ENCODE assay signal across 27 cellular contexts in genomic region chr14:76539130-76539529, GRCh38.
"Had no signal": no experiment of that assay in that cellular context is flagged by ENCODE, and none has a peak within 500 bp of the region (broad histone marks: within the 10 kb centered on the region; RNA-seq: fewer than 3 reads in every experiment).

No MANE protein-coding gene starts in this region.

- ATAC-seq: effector memory CD8-positive, alpha-beta T cell; esophagus mucosa; gastrocnemius medialis; heart left ventricle; left lung; left ventricle myocardium superior; lower lobe of right lung; mucosa of descending colon had no signal

- H3K36me3 ChIP-seq: colonic mucosa, esophagus squamous epithelium, gastrocnemius medialis, heart left ventricle, left lung, lower lobe of right lung had no signal

- H3K27me3 ChIP-seq: colonic mucosa, heart left ventricle had no signal

- H3K79me2 ChIP-seq: hepatocyte had no signal

- H3K27ac ChIP-seq: colonic mucosa, epithelial cell of prostate, esophagus squamous epithelium, gastrocnemius medialis, heart left ventricle, hepatocyte, left lung, lower lobe of right lung had no signal

- H3K36me3 Mint-ChIP-seq: immature natural killer cell, mesothelial cell of epicardium had no signal

- H3K4me1 Mint-ChIP-seq: immature natural killer cell had no signal

- H3K4me1 ChIP-seq: colonic mucosa, gastrocnemius medialis, heart left ventricle, left lung, lower lobe of right lung had no signal

- H3K4me3 Mint-ChIP-seq: dendritic cell treated with granulocyte-macrophage colony-stimulating factor and Interleukin-4, amounts not matched to agents 40 ng/mL and 50 ng/mL, for 4 days; effector memory CD8-positive, alpha-beta T cell; endodermal cell; immature natural killer cell; mesothelial cell of epicardium had no signal

- H3K4me3 ChIP-seq: colonic mucosa, esophagus squamous epithelium, gastrocnemius medialis, heart left ventricle, hepatocyte, left lung, lower lobe of right lung, mucosa of descending colon had no signal

- H2AFZ ChIP-seq: hepatocyte had no signal

- H3K27ac Mint-ChIP-seq: dendritic cell treated with granulocyte-macrophage colony-stimulating factor and Interleukin-4, amounts not matched to agents 40 ng/mL and 50 ng/mL, for 4 days; effector memory CD8-positive, alpha-beta T cell; endodermal cell; immature natural killer cell; mesothelial cell of epicardium had no signal

- DNase-seq: colonic mucosa; cortex of kidney; effector CD8-positive, alpha-beta T cell; effector memory CD8-positive, alpha-beta T cell; endodermal cell; erythroblast; esophagus squamous epithelium; foreskin fibroblast; foreskin melanocyte; gastrocnemius medialis; glutamatergic neuron; heart left ventricle; hypothalamus; immature natural killer cell; islet precursor cell; kidney; kidney glomerular epithelial cell; left lung; left ventricle myocardium superior; lower lobe of right lung; mesenchymal stem cell; mucosa of descending colon had no signal

- H3K9me3 ChIP-seq: colonic mucosa, esophagus squamous epithelium, gastrocnemius medialis, heart left ventricle, left lung, lower lobe of right lung, mucosa of descending colon had no signal

- H3K9me3 Mint-ChIP-seq: dendritic cell treated with granulocyte-macrophage colony-stimulating factor and Interleukin-4, amounts not matched to agents 40 ng/mL and 50 ng/mL, for 4 days; effector memory CD8-positive, alpha-beta T cell; immature natural killer cell had no signal
